1 cellular context compared by ENCODE assay signal in genomic region chr2:159285929-159286708, GRCh38.
TF ChIP-seq lines count a peak whose summit lies in the region.

A gene with protein sequence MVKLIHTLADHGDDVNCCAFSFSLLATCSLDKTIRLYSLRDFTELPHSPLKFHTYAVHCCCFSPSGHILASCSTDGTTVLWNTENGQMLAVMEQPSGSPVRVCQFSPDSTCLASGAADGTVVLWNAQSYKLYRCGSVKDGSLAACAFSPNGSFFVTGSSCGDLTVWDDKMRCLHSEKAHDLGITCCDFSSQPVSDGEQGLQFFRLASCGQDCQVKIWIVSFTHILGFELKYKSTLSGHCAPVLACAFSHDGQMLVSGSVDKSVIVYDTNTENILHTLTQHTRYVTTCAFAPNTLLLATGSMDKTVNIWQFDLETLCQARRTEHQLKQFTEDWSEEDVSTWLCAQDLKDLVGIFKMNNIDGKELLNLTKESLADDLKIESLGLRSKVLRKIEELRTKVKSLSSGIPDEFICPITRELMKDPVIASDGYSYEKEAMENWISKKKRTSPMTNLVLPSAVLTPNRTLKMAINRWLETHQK (minus strand): TSS chr2:159286703. CDS start chr2:159283069, 3,634 bp downstream.

TF ChIP-seq in GM12878, 131 proteins besides CTCF, POLR2A, EP300 and RAD21 (continued from another document):
- TF ChIP-seq CHD2 (IDR thresholded peaks at IDR 0.05; ENCODE audit: borderline replicate concordance, low read depth, low read length) (0 out of 2 replicates have a peak, but pooled peaks have one; percentile 28), PAX5 (IDR thresholded peaks at IDR 0.05; ENCODE audit: borderline replicate concordance, low read depth, low read length) (0 out of 2 replicates have a peak, but pooled peaks have one; percentile 13), RAD51 (IDR thresholded peaks at IDR 0.05) (peak; percentile 19; the same call in 1 of the 2 replicates), RELA (IDR thresholded peaks at IDR 0.05; ENCODE audit: borderline replicate concordance, partially characterized antibody) (no peak), E2F4 (IDR thresholded peaks at IDR 0.05; ENCODE audit: low read depth, low read length) (no peak), ZBTB33 (IDR thresholded peaks at IDR 0.05) (no peak), PAX8 (IDR thresholded peaks at IDR 0.05) (no peak), NR2C1 (IDR thresholded peaks at IDR 0.05) (no peak), FOXK2 (IDR thresholded peaks at IDR 0.05) (no peak), EGR1 (IDR thresholded peaks at IDR 0.05; ENCODE audit: borderline replicate concordance in 1 of 2, low read depth in 2 of 2, low read length in 2 of 2) (peak in 1 of 2 experiments; percentile 59; a peak in 1 of 3 replicates), ATF2 (IDR thresholded peaks at IDR 0.05; ENCODE audit: low read length) (no peak), HDAC6 (IDR thresholded peaks at IDR 0.05; ENCODE audit: unreplicated experiment) (no peak), ZZZ3 (IDR thresholded peaks at IDR 0.05; ENCODE audit: control insufficient read depth, insufficient read length, low read depth) (no peak), REST (IDR thresholded peaks at IDR 0.05; ENCODE audit: low read depth, low read length) (no peak), MEF2A (IDR thresholded peaks at IDR 0.05; ENCODE audit: insufficient read depth, low read depth, low read length) (no peak), SPI1 (IDR thresholded peaks at IDR 0.05; ENCODE audit: borderline replicate concordance, insufficient read depth, low read depth, low read length) (no peak), CUX1 (IDR thresholded peaks at IDR 0.05; ENCODE audit: insufficient replicate concordance, low read depth, low read length) (no peak), ZNF217 (IDR thresholded peaks at IDR 0.05) (peak; percentile 67; the same call in 1 of the 2 replicates), PKNOX1 (IDR thresholded peaks at IDR 0.05) (no peak), LARP7 (IDR thresholded peaks at IDR 0.05) (peak; percentile 79), NFXL1 (IDR thresholded peaks at IDR 0.05; ENCODE audit: borderline replicate concordance) (no peak), SUPT20H (IDR thresholded peaks at IDR 0.05; ENCODE audit: borderline replicate concordance, control insufficient read depth, low read depth, low read length) (no peak), BHLHE40 (IDR thresholded peaks at IDR 0.05; ENCODE audit: borderline replicate concordance in 1 of 2, low read depth in 2 of 2, low read length in 1 of 2) (peak; percentile 95 to 99), NFYA (IDR thresholded peaks at IDR 0.05; ENCODE audit: borderline replicate concordance, low read depth, low read length) (no peak)
- TF ChIP-seq, protein P1, sequence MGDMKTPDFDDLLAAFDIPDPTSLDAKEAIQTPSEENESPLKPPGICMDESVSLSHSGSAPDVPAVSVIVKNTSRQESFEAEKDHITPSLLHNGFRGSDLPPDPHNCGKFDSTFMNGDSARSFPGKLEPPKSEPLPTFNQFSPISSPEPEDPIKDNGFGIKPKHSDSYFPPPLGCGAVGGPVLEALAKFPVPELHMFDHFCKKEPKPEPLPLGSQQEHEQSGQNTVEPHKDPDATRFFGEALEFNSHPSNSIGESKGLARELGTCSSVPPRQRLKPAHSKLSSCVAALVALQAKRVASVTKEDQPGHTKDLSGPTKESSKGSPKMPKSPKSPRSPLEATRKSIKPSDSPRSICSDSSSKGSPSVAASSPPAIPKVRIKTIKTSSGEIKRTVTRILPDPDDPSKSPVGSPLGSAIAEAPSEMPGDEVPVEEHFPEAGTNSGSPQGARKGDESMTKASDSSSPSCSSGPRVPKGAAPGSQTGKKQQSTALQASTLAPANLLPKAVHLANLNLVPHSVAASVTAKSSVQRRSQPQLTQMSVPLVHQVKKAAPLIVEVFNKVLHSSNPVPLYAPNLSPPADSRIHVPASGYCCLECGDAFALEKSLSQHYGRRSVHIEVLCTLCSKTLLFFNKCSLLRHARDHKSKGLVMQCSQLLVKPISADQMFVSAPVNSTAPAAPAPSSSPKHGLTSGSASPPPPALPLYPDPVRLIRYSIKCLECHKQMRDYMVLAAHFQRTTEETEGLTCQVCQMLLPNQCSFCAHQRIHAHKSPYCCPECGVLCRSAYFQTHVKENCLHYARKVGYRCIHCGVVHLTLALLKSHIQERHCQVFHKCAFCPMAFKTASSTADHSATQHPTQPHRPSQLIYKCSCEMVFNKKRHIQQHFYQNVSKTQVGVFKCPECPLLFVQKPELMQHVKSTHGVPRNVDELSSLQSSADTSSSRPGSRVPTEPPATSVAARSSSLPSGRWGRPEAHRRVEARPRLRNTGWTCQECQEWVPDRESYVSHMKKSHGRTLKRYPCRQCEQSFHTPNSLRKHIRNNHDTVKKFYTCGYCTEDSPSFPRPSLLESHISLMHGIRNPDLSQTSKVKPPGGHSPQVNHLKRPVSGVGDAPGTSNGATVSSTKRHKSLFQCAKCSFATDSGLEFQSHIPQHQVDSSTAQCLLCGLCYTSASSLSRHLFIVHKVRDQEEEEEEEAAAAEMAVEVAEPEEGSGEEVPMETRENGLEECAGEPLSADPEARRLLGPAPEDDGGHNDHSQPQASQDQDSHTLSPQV (IDR thresholded peaks at IDR 0.05): no peak
- TF ChIP-seq, protein P2, sequence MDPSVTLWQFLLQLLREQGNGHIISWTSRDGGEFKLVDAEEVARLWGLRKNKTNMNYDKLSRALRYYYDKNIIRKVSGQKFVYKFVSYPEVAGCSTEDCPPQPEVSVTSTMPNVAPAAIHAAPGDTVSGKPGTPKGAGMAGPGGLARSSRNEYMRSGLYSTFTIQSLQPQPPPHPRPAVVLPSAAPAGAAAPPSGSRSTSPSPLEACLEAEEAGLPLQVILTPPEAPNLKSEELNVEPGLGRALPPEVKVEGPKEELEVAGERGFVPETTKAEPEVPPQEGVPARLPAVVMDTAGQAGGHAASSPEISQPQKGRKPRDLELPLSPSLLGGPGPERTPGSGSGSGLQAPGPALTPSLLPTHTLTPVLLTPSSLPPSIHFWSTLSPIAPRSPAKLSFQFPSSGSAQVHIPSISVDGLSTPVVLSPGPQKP (IDR thresholded peaks at IDR 0.05; ENCODE audit: low read depth, low read length): no peak
- TF ChIP-seq, protein P3, sequence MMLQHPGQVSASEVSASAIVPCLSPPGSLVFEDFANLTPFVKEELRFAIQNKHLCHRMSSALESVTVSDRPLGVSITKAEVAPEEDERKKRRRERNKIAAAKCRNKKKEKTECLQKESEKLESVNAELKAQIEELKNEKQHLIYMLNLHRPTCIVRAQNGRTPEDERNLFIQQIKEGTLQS (IDR thresholded peaks at IDR 0.05; ENCODE audit: borderline replicate concordance, extremely low read depth, low read depth, low read length): peak; percentile 61; the same call in 1 of the 2 replicates
